In genomic region chr6:25601797-25602679, GRCh38 we compare ENCODE assay signal across 8 cellular contexts. TPM values are rescaled to one million over a fixed set of nuclear protein-coding genes. Genes with fewer than 3 reads are reported as not detected.
DNase-seq lines count a peak whose midpoint lies in the region; ATAC-seq, FAIRE-seq and TF ChIP-seq lines count a peak whose summit lies in the region.

No MANE protein-coding gene starts in this region.

- H3K9ac ChIP-seq in mesendoderm (ENCODE audit: low read length) = no peak overlapping the region

- H3K79me2 ChIP-seq in mesendoderm (ENCODE audit: control insufficient read depth, insufficient read depth, low read length) = no peaks in the 10 kb centered on the region

- H3K4me2 ChIP-seq in mesendoderm (ENCODE audit: low read length) = no peak overlapping the region

- peaks cover 5% of the 10 kb centered on the region for H3K4me1 ChIP-seq in mesendoderm (ENCODE audit: control insufficient read depth, low read depth, low read length)

- H3K36me3 ChIP-seq in mesendoderm (ENCODE audit: control insufficient read depth, insufficient read depth, low read length) = no peaks in the 10 kb centered on the region

- no peak overlapping the region for H3K27ac ChIP-seq in mesendoderm (ENCODE audit: low read depth, low read length)

- H3K23ac ChIP-seq in mesendoderm (ENCODE audit: low read length) = no peak overlapping the region

- no peak overlapping the region for H4K8ac ChIP-seq in mesendoderm (ENCODE audit: low read depth, low read length)

- TF ChIP-seq CTCF in AG10803 (conservative IDR thresholded peaks at IDR 0.05; ENCODE audit: low read length) = peak; percentile 60

- H3K9me3 Mint-ChIP-seq in stimulated activated effector memory CD8-positive, alpha-beta T cell treated with anti-CD3 and anti-CD28 coated beads, Interleukin-12 subunit alpha, Interleukin-12 subunit beta, amount 100 ng/mL, for 72 hours = no peaks in the 10 kb centered on the region

- H3K27ac Mint-ChIP-seq in stimulated activated effector memory CD8-positive, alpha-beta T cell treated with anti-CD3 and anti-CD28 coated beads, Interleukin-12 subunit alpha, Interleukin-12 subunit beta, amount 100 ng/mL, for 72 hours = no peak overlapping the region

- FAIRE-seq in H54 (lab: Jason Lieb, UNC) = peak; percentile 50

- no peak overlapping the region for H3K4ac ChIP-seq in mesendoderm (ENCODE audit: low read depth, low read length)

- ATAC-seq in HG02981 (IDR thresholded peaks at IDR 0.05; ENCODE audit: unreplicated experiment) = no peak
- ATAC-seq in stimulated activated effector memory CD8-positive, alpha-beta T cell treated with anti-CD3 and anti-CD28 coated beads, Interleukin-12 subunit alpha, Interleukin-12 subunit beta, amount 100 ng/mL, for 72 hours = no peak

- no peak overlapping the region for H2AK5ac ChIP-seq in mesendoderm (ENCODE audit: low read length)

- H3K4me1 Mint-ChIP-seq in stimulated activated effector memory CD8-positive, alpha-beta T cell treated with anti-CD3 and anti-CD28 coated beads, Interleukin-12 subunit alpha, Interleukin-12 subunit beta, amount 100 ng/mL, for 72 hours = no peaks in the 10 kb centered on the region

- H4K5ac ChIP-seq in mesendoderm (ENCODE audit: low read length) = no peak overlapping the region

- no peak overlapping the region for H3K4me3 Mint-ChIP-seq in stimulated activated effector memory CD8-positive, alpha-beta T cell treated with anti-CD3 and anti-CD28 coated beads, Interleukin-12 subunit alpha, Interleukin-12 subunit beta, amount 100 ng/mL, for 72 hours

- no peak for TF ChIP-seq POLR2A in H54 (IDR thresholded peaks at IDR 0.05; ENCODE audit: low read depth, low read length)

- H3K36me3 Mint-ChIP-seq in stimulated activated effector memory CD8-positive, alpha-beta T cell treated with anti-CD3 and anti-CD28 coated beads, Interleukin-12 subunit alpha, Interleukin-12 subunit beta, amount 100 ng/mL, for 72 hours = no peaks in the 10 kb centered on the region

- H2BK15ac ChIP-seq in mesendoderm (replicated peaks; ENCODE audit: low read depth) = no peak overlapping the region

- H2BK120ac ChIP-seq in mesendoderm (ENCODE audit: low read depth, low read length) = no peak overlapping the region

- no peak overlapping the region for H2BK5ac ChIP-seq in mesendoderm (ENCODE audit: low read length)

- DNase-seq in AG10803 (ENCODE audit: low read depth) (peak; percentile 67), H54 (ENCODE audit: insufficient read length, low spot score) (peak; percentile 24), NCI-H748 treated with DMSO at 0.1 percent for 48 hours (lab: John Stamatoyannopoulos, UW) (peak; percentile 95), mesendoderm (peak; percentile 45), islet precursor cell (no peak)
- DNase-seq in central memory CD4-positive, alpha-beta T cell = peak; percentile 23
- DNase-seq in stimulated activated effector memory CD8-positive, alpha-beta T cell treated with anti-CD3 and anti-CD28 coated beads, Interleukin-12 subunit alpha, Interleukin-12 subunit beta, amount 100 ng/mL, for 72 hours (ENCODE audit: low spot score in 2 of 2) = no peak

- H3K56ac ChIP-seq in mesendoderm (ENCODE audit: low read length) = no peak overlapping the region

- H3K18ac ChIP-seq in mesendoderm (ENCODE audit: low read length) = no peak overlapping the region

- WGBS in mesendoderm (ENCODE audit: extremely low coverage, insufficient coverage, low lambda C conversion rate) = no CpG with 5 or more reads among the region's 4 CpGs

- no peak overlapping the region for H3K4me3 ChIP-seq in AG10803 (ENCODE audit: low read length)
- H3K4me3 ChIP-seq in mesendoderm (ENCODE audit: low read length) = no peak overlapping the region

- no peaks in the 10 kb centered on the region for H3K79me1 ChIP-seq in mesendoderm (ENCODE audit: low read length)

- H3K27me3 ChIP-seq in mesendoderm (ENCODE audit: insufficient read depth, low read length, poor library complexity) = no peaks in the 10 kb centered on the region

RNA-seq across cellular contexts. Expression of gene SCGN, which starts 50.0 kb away (rescaled TPM):
- polyA plus RNA-seq in mesendoderm (2013, experiment 1 of 2) = not detected
- polyA plus RNA-seq in mesendoderm (2013, experiment 2 of 2) = not detected

Comparison
In these comparisons a context has a peak if more than half of its experiments do, and no peak if none do; other contexts are left out.
1. DNase-seq: peak in AG10803 (single experiment), H54 (single experiment), NCI-H748 treated with DMSO at 0.1 percent for 48 hours (single experiment), central memory CD4-positive, alpha-beta T cell (single experiment) and mesendoderm (single experiment); none in islet precursor cell (single experiment) and stimulated activated effector memory CD8-positive, alpha-beta T cell treated with anti-CD3 and anti-CD28 coated beads, Interleukin-12 subunit alpha, Interleukin-12 subunit beta, amount 100 ng/mL, for 72 hours (0 of 2).